Comparison of ENCODE assay signal across 36 cellular contexts in the genomic region with DNA sequence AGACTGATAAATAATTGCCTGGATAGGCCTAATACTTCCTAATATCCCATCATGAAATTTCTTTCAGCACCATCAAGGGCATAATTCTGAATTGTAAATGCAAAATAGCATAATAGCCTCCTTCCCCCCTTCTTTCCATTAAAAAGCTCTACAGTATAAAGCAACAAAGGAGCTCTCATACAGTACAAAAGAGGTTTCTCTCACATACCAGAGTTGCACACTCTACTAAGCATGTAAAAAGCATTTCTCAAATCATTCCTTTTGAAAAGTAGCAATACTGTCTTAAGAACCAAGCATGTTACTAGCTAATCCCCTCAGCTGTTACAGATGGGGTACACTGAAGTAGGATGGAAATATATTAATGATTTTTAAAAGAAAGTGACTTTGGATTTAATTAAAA.
"Had no signal": no experiment of that assay in that cellular context is flagged by ENCODE, and none has a peak within 500 bp of the region (broad histone marks: within the 10 kb centered on the region; RNA-seq: fewer than 3 reads in every experiment).

No MANE protein-coding gene starts in this region.

- H3K27me3 ChIP-seq: adrenal gland, body of pancreas, cardiac muscle cell had no signal

- H3K4me1 Mint-ChIP-seq: activated B cell treated with CpG ODN at 0.5 μM for 24 hours; activated CD4-positive, alpha-beta T cell treated with anti-CD3 and anti-CD28 coated beads, Interleukin-2, amount 10 ng/mL, durations not matched to agents 24 days and 14 days; activated naive CD8-positive, alpha-beta T cell treated with anti-CD3 and anti-CD28 coated beads for 36 hours; activated T-helper 17 cell treated with anti-CD3 and anti-CD28 coated beads, Interleukin-2, amount 50 U/mL, for 72 hours; central memory CD8-positive, alpha-beta T cell had no signal

- H3K27ac ChIP-seq: adrenal gland, body of pancreas, cardiac muscle cell, VCaP had no signal

- DNase-seq: activated B cell treated with CpG ODN at 0.5 μM for 24 hours; activated CD4-positive, alpha-beta memory T cell treated with anti-CD3 and anti-CD28 coated beads for 36 hours; activated CD4-positive, alpha-beta T cell treated with anti-CD3 and anti-CD28 coated beads for 4 hours; activated CD4-positive, alpha-beta T cell treated with anti-CD3 and anti-CD28 coated beads, Interleukin-2, amount 10 ng/mL, durations not matched to agents 24 days and 14 days; activated CD4-positive, alpha-beta T cell treated with anti-CD3 and anti-CD28 coated beads, Interleukin-2, amount 50 U/mL, for 1 hour; activated CD4-positive, alpha-beta T cell treated with anti-CD3 and anti-CD28 coated beads, Interleukin-2, amount 50 U/mL, for 4 hours; activated CD4-positive, CD25-positive, alpha-beta regulatory T cell treated with anti-CD3 and anti-CD28 coated beads, Interleukin-2, amount 50 U/mL, for 72 hours; activated CD8-positive, alpha-beta memory T cell treated with anti-CD3 and anti-CD28 coated beads, Interleukin-2, amount 50 U/mL, for 4 hours; activated CD8-positive, alpha-beta T cell treated with anti-CD3 and anti-CD28 coated beads for 36 hours; activated effector memory CD4-positive, alpha-beta T cell treated with anti-CD3 and anti-CD28 coated beads, Interleukin-2, amount 50 U/mL, for 16 hours; activated gamma-delta T cell treated with Interleukin-2 at 50 U/mL for 16 hours; activated naive CD4-positive, alpha-beta T cell; activated naive CD4-positive, alpha-beta T cell treated with anti-CD3 and anti-CD28 coated beads for 36 hours; activated naive CD4-positive, alpha-beta T cell treated with anti-CD3 and anti-CD28 coated beads, Interleukin-2, amount 50 U/mL, for 16 hours; activated naive CD8-positive, alpha-beta T cell treated with anti-CD3 and anti-CD28 coated beads for 36 hours; activated T-cell treated with anti-CD3 and anti-CD28 coated beads for 4 hours; activated T-cell treated with anti-CD3 and anti-CD28 coated beads, Interleukin-2, amount 50 U/mL, for 1 hour; activated T-cell treated with anti-CD3 and anti-CD28 coated beads, Interleukin-2, amount 50 U/mL, for 4 hours; activated T-cell treated with anti-CD3 and anti-CD28 coated beads, Interleukin-2, amount 50 U/mL, for 72 hours; adrenal gland; amniotic stem cell; aorta; body of pancreas; caudate nucleus; cerebellar nuclear complex; T-helper 1 cell; T-helper 2 cell; T-helper 9 cell had no signal

- H3K36me3 ChIP-seq: adrenal gland, cardiac muscle cell had no signal

- H3K27ac Mint-ChIP-seq: activated B cell treated with CpG ODN at 0.5 μM for 24 hours; activated CD4-positive, alpha-beta memory T cell treated with anti-CD3 and anti-CD28 coated beads for 36 hours; activated CD4-positive, alpha-beta T cell treated with anti-CD3 and anti-CD28 coated beads, Interleukin-2, amount 10 ng/mL, durations not matched to agents 24 days and 14 days; activated CD8-positive, alpha-beta T cell treated with anti-CD3 and anti-CD28 coated beads for 36 hours; activated naive CD4-positive, alpha-beta T cell treated with anti-CD3 and anti-CD28 coated beads for 36 hours; activated naive CD4-positive, alpha-beta T cell treated with anti-CD3 and anti-CD28 coated beads, Interleukin-2, amount 50 U/mL, for 72 hours; activated naive CD8-positive, alpha-beta T cell treated with anti-CD3 and anti-CD28 coated beads for 36 hours; activated T-cell treated with anti-CD3 and anti-CD28 coated beads, Interleukin-2, amount 50 U/mL, for 72 hours; activated T-helper 1 cell treated with anti-CD3 and anti-CD28 coated beads, Interleukin-12 subunit alpha, Interleukin-12 subunit beta, Interleukin-2, Interleukin-4 antibody, amounts not matched to agents 30 ng/mL and 10 ng/mL and 1 ng/mL, durations not matched to agents 14 hours and 24 hours and 36 hours; activated T-helper 17 cell treated with anti-CD3 and anti-CD28 coated beads, Interleukin-2, amount 50 U/mL, for 72 hours; T-helper 1 cell treated with Interleukin-12 subunit alpha and Interleukin-12 subunit beta and Interleukin-4 antibody, amounts not matched to agents 30 μg/mL and 1 μg/mL, for 36 hours; T-helper 2 cell treated with Interferon-gamma antibody and Interleukin-4, amounts not matched to agents 5 μg/mL and 100 μg/mL, for 36 hours had no signal

- H3K4me3 Mint-ChIP-seq: activated B cell treated with CpG ODN at 0.5 μM for 24 hours; activated CD4-positive, alpha-beta memory T cell treated with anti-CD3 and anti-CD28 coated beads for 36 hours; activated CD4-positive, alpha-beta T cell treated with anti-CD3 and anti-CD28 coated beads, Interleukin-2, amount 10 ng/mL, durations not matched to agents 24 days and 14 days; activated CD8-positive, alpha-beta T cell treated with anti-CD3 and anti-CD28 coated beads for 36 hours; activated naive CD4-positive, alpha-beta T cell treated with anti-CD3 and anti-CD28 coated beads for 36 hours; activated naive CD8-positive, alpha-beta T cell treated with anti-CD3 and anti-CD28 coated beads for 36 hours; activated T-cell treated with anti-CD3 and anti-CD28 coated beads, Interleukin-2, amount 50 U/mL, for 4 hours; activated T-cell treated with anti-CD3 and anti-CD28 coated beads, Interleukin-2, amount 50 U/mL, for 72 hours; activated T-helper 1 cell treated with anti-CD3 and anti-CD28 coated beads, Interleukin-12 subunit alpha, Interleukin-12 subunit beta, Interleukin-2, Interleukin-4 antibody, amounts not matched to agents 30 ng/mL and 10 ng/mL and 1 ng/mL, durations not matched to agents 14 hours and 24 hours and 36 hours; activated T-helper 17 cell treated with anti-CD3 and anti-CD28 coated beads, Interleukin-2, amount 50 U/mL, for 72 hours; central memory CD8-positive, alpha-beta T cell; T-helper 1 cell treated with Interleukin-12 subunit alpha and Interleukin-12 subunit beta and Interleukin-4 antibody, amounts not matched to agents 30 μg/mL and 1 μg/mL, for 36 hours; T-helper 2 cell treated with Interferon-gamma antibody and Interleukin-4, amounts not matched to agents 5 μg/mL and 100 μg/mL, for 36 hours had no signal

- H3K4me3 ChIP-seq: adrenal gland, body of pancreas, cardiac muscle cell had no signal

- ATAC-seq: activated CD8-positive, alpha-beta T cell treated with anti-CD3 and anti-CD28 coated beads for 36 hours; activated naive CD4-positive, alpha-beta T cell treated with anti-CD3 and anti-CD28 coated beads, Interleukin-2, amount 50 U/mL, for 72 hours; activated T-cell treated with anti-CD3 and anti-CD28 coated beads, Interleukin-2, amount 50 U/mL, for 4 hours; activated T-cell treated with anti-CD3 and anti-CD28 coated beads, Interleukin-2, amount 50 U/mL, for 72 hours; activated T-helper 17 cell treated with anti-CD3 and anti-CD28 coated beads, Interleukin-2, amount 50 U/mL, for 72 hours; body of pancreas had no signal

- H3K9me3 Mint-ChIP-seq: activated B cell treated with CpG ODN at 0.5 μM for 24 hours; activated CD4-positive, alpha-beta T cell treated with anti-CD3 and anti-CD28 coated beads, Interleukin-2, amount 10 ng/mL, durations not matched to agents 24 days and 14 days; activated T-cell treated with anti-CD3 and anti-CD28 coated beads, Interleukin-2, amount 50 U/mL, for 4 hours; activated T-helper 17 cell treated with anti-CD3 and anti-CD28 coated beads, Interleukin-2, amount 50 U/mL, for 72 hours; T-helper 1 cell treated with Interleukin-12 subunit alpha and Interleukin-12 subunit beta and Interleukin-4 antibody, amounts not matched to agents 30 μg/mL and 1 μg/mL, for 36 hours had no signal

- H3K4me1 ChIP-seq: adrenal gland, body of pancreas had no signal

- H3K27me3 Mint-ChIP-seq: activated B cell treated with CpG ODN at 0.5 μM for 24 hours; activated CD4-positive, alpha-beta memory T cell treated with anti-CD3 and anti-CD28 coated beads for 36 hours; activated CD4-positive, alpha-beta T cell treated with anti-CD3 and anti-CD28 coated beads, Interleukin-2, amount 10 ng/mL, durations not matched to agents 24 days and 14 days; activated CD8-positive, alpha-beta T cell treated with anti-CD3 and anti-CD28 coated beads for 36 hours; activated naive CD8-positive, alpha-beta T cell treated with anti-CD3 and anti-CD28 coated beads for 36 hours; activated T-helper 17 cell treated with anti-CD3 and anti-CD28 coated beads, Interleukin-2, amount 50 U/mL, for 72 hours; central memory CD8-positive, alpha-beta T cell had no signal

- H3K36me3 Mint-ChIP-seq: activated CD4-positive, alpha-beta memory T cell treated with anti-CD3 and anti-CD28 coated beads for 36 hours; activated naive CD4-positive, alpha-beta T cell treated with anti-CD3 and anti-CD28 coated beads, Interleukin-2, amount 50 U/mL, for 72 hours; activated naive CD8-positive, alpha-beta T cell treated with anti-CD3 and anti-CD28 coated beads for 36 hours had no signal

- H3K9me3 ChIP-seq: adrenal gland, body of pancreas had no signal
